In genomic region chr22:21013742-21014201, GRCh38 we compare ENCODE assay signal across 8 cellular contexts. TPM values are rescaled to one million over a fixed set of nuclear protein-coding genes. Genes with fewer than 3 reads are reported as not detected.
DNase-seq lines count a peak whose midpoint lies in the region; ATAC-seq, FAIRE-seq and TF ChIP-seq lines count a peak whose summit lies in the region.

No MANE protein-coding gene starts in this region.

- no peaks in the 10 kb centered on the region for H3K79me2 ChIP-seq in MM.1S (ENCODE audit: low read length)
- no peaks in the 10 kb centered on the region for H3K79me2 ChIP-seq in H1 (ENCODE audit: control insufficient read depth in 1 of 2, insufficient read depth in 2 of 2, low read length in 2 of 2)
- H3K79me2 ChIP-seq in trophoblast cell (ENCODE audit: control insufficient read depth, insufficient read depth, low read length, poor library complexity), result no peaks in the 10 kb centered on the region

- H3K23me2 ChIP-seq in H1 (ENCODE audit: low read depth, low read length), result peaks cover 6% of the 10 kb centered on the region; the same call in 1 of the 2 replicates

- POLR2A ChIA-PET in H1 (lab: Charles Lee; ENCODE audit: partially characterized antibody), result interaction anchor here (0.8 to 1.4 kb wide), 2 partner anchors 11 to 32 kb away, joined by 3 to 8 read pairs; partner anchors contain the start of genes LZTR1 and THAP7

- TF ChIP-seq CTCF in MM.1S (IDR thresholded peaks at IDR 0.05; ENCODE audit: low read length), result no peak
- TF ChIP-seq CTCF in H1 (IDR thresholded peaks at IDR 0.05; ENCODE audit: control extremely low read depth in 1 of 3, insufficient read depth in 1 of 3, low read depth in 1 of 3, low read length in 3 of 3), result no peak
- no peak for TF ChIP-seq CTCF in GM20000 (IDR thresholded peaks at IDR 0.05; ENCODE audit: extremely low read depth, missing control alignments)

- H3K56ac ChIP-seq in H1 (replicated peaks; ENCODE audit: insufficient read length, low read depth, low read length), result peak overlapping the region; percentile 74

- H3K4ac ChIP-seq in H1 (replicated peaks; ENCODE audit: insufficient read length, low read depth, low read length), result no peak overlapping the region
- no peak overlapping the region for H3K4ac ChIP-seq in trophoblast cell (ENCODE audit: low read depth, low read length)

- 0 out of 3 replicates have a peak, but pooled peaks of 1 of the 2 experiments have one; percentile 46 for TF ChIP-seq POLR2A in H1 (IDR thresholded peaks at IDR 0.05; ENCODE audit: control extremely low read depth in 1 of 2, low read depth in 2 of 2, low read length in 2 of 2)

- no peak overlapping the region for H2BK15ac ChIP-seq in H1 (ENCODE audit: low read length)

- H3K27me3 ChIP-seq in MM.1S (replicated peaks; ENCODE audit: insufficient read depth, low read length) (peaks cover 50% of the 10 kb centered on the region), H1 (replicated peaks in 1 of 4; ENCODE audit: control insufficient read depth in 3 of 4, extremely low read depth in 1 of 4, insufficient read depth in 3 of 4, low read length in 3 of 4) (peaks cover 0 to 4% (median 3%) of the 10 kb centered on the region in 4 experiments; a peak in 4 of 7 replicates), trophoblast cell (ENCODE audit: insufficient read depth, low read length) (no peaks in the 10 kb centered on the region)

- DNase-seq in MM.1S (no peak), H1 (ENCODE audit: low read depth in 1 of 2, low spot score in 2 of 2) (no peak), trophoblast cell (peak in 1 of 2 donors; percentile 26), AG20443 (ENCODE audit: low spot score) (no peak), GM19240 (ENCODE audit: insufficient read length, low spot score) (no peak), GM20000 (ENCODE audit: low spot score) (no peak)

- H2BK120ac ChIP-seq in H1 (replicated peaks; ENCODE audit: low read depth, low read length) (no peak overlapping the region), trophoblast cell (ENCODE audit: insufficient read depth, low read length, poor library complexity) (peak overlapping the region; percentile 36)

- H3K4me2 ChIP-seq in MM.1S (ENCODE audit: low read depth, low read length) (peak overlapping the region; percentile 70; the same call in 1 of the 2 replicates), H1 (ENCODE audit: insufficient read depth in 1 of 2, low read depth in 2 of 2, low read length in 2 of 2) (peak overlapping the region; percentile 68 to 97), trophoblast cell (ENCODE audit: low read length) (peak overlapping the region; percentile 79)

- H4K8ac ChIP-seq in H1 (ENCODE audit: extremely low read depth, insufficient read depth, low read length), result 0 out of 2 replicates have a peak overlapping the region, but pooled peaks have one; percentile 39
- peak overlapping the region; percentile 25 for H4K8ac ChIP-seq in trophoblast cell (ENCODE audit: low read depth, low read length)

- peak overlapping the region; percentile 44; the same call in 1 of the 2 replicates for H2BK5ac ChIP-seq in H1 (ENCODE audit: low read depth, low read length)
- H2BK5ac ChIP-seq in trophoblast cell (ENCODE audit: low read depth, low read length, poor library complexity), result peak overlapping the region; percentile 42

- H4K20me1 ChIP-seq in MM.1S (ENCODE audit: insufficient read depth, low read length) (no peaks in the 10 kb centered on the region), H1 (replicated peaks in 1 of 2; ENCODE audit: control insufficient read depth in 1 of 2, insufficient read depth in 2 of 2, low read length in 2 of 2) (peaks cover 0 to 7% of the 10 kb centered on the region in 2 experiments)

- H4K91ac ChIP-seq in H1 (replicated peaks; ENCODE audit: insufficient read length, low read length), result no peak overlapping the region
- peak overlapping the region; percentile 49 for H4K91ac ChIP-seq in trophoblast cell (ENCODE audit: low read depth, low read length)

- 6% methylated on average over 23 of the region's 23 CpGs; no CpG with 5 or more reads in 1 of the 2 experiments for WGBS in H1 (ENCODE audit: extremely low coverage in 1 of 2, insufficient coverage in 1 of 2, insufficient read length in 1 of 2, insufficient replicate concordance in 2 of 2, low coverage in 1 of 2, low lambda C conversion rate in 2 of 2, missing lambda C conversion rate in 1 of 2), 2 experiments
- no CpG with 5 or more reads among the region's 23 CpGs for WGBS in trophoblast cell (ENCODE audit: extremely low coverage, insufficient coverage, insufficient read length)

- H3K9ac ChIP-seq in MM.1S (ENCODE audit: low read length) (no peak overlapping the region), H1 (replicated peaks in 1 of 4; ENCODE audit: extremely low read depth in 1 of 4, low read depth in 3 of 4, low read length in 3 of 4) (peak overlapping the region in 1 of 4 experiments; percentile 31; a peak in 3 of 7 replicates), trophoblast cell (ENCODE audit: low read length) (no peak overlapping the region)

- H3K18ac ChIP-seq in H1 (ENCODE audit: extremely low read depth, low read length) (peak overlapping the region; percentile 48), trophoblast cell (ENCODE audit: low read length) (peak overlapping the region; percentile 12)

- H4K5ac ChIP-seq in H1 (ENCODE audit: insufficient read length, low read depth, low read length), result peak overlapping the region; percentile 28

- TF ChIP-seq EP300 in H1 (IDR thresholded peaks at IDR 0.05; ENCODE audit: borderline replicate concordance in 1 of 2, low read depth in 2 of 2, low read length in 2 of 2), result no peak

- H2BK20ac ChIP-seq in H1 (ENCODE audit: low read length), result no peak overlapping the region

- no peak overlapping the region for H2AFZ ChIP-seq in MM.1S (ENCODE audit: low read length)
- peak overlapping the region; percentile 35; the same call in 1 of the 2 replicates for H2AFZ ChIP-seq in H1 (ENCODE audit: low read length)
- H2AFZ ChIP-seq in trophoblast cell (ENCODE audit: insufficient read depth, low read length, poor library complexity), result peak overlapping the region; percentile 7

- H3K9me3 ChIP-seq in MM.1S (replicated peaks; ENCODE audit: insufficient read depth, low read length) (no peaks in the 10 kb centered on the region), H1 (ENCODE audit: insufficient read depth in 2 of 2, low read depth in 1 of 2, low read length in 1 of 2) (no peaks in the 10 kb centered on the region), trophoblast cell (ENCODE audit: insufficient read depth, low read depth, low read length) (no peaks in the 10 kb centered on the region)

- no peak for FAIRE-seq in H1 (lab: Jason Lieb, UNC)

- H3K36me3 ChIP-seq in MM.1S (replicated peaks; ENCODE audit: insufficient read depth, low read length), result no peaks in the 10 kb centered on the region
- H3K36me3 ChIP-seq in H1 (ENCODE audit: control insufficient read depth in 2 of 4, insufficient read depth in 4 of 4, low read length in 3 of 4), result peaks cover 0 to 2% (median 0%) of the 10 kb centered on the region in 4 experiments; a peak in 1 of 8 replicates
- H3K36me3 ChIP-seq in trophoblast cell (ENCODE audit: control insufficient read depth in 1 of 2, insufficient read depth in 2 of 2, low read length in 2 of 2), result no peaks in the 10 kb centered on the region

- H3F3A ChIP-seq in MM.1S (ENCODE audit: insufficient read depth, low read length), result no peaks in the 10 kb centered on the region

- no peaks in the 10 kb centered on the region; the same call in 1 of the 2 replicates for H3K4me1 ChIP-seq in MM.1S (ENCODE audit: low read length)
- peaks cover 15 to 31% (median 19%) of the 10 kb centered on the region in 4 experiments for H3K4me1 ChIP-seq in H1 (replicated peaks in 1 of 4; ENCODE audit: control insufficient read depth in 3 of 4, insufficient read depth in 4 of 4, low read length in 3 of 4)
- peaks cover 15 to 18% of the 10 kb centered on the region in 2 experiments for H3K4me1 ChIP-seq in trophoblast cell (ENCODE audit: control insufficient read depth in 1 of 2, insufficient read depth in 2 of 2, low read length in 2 of 2)

- H3K79me1 ChIP-seq in H1 (ENCODE audit: low read depth, low read length) (no peaks in the 10 kb centered on the region; the same call in 1 of the 2 replicates), trophoblast cell (ENCODE audit: low read length) (peaks cover 3% of the 10 kb centered on the region)

- H3K4me3 ChIP-seq in MM.1S (ENCODE audit: low read length), result peak overlapping the region; percentile 23; the same call in 1 of the 2 replicates
- H3K4me3 ChIP-seq in H1 (ENCODE audit: extremely low read depth in 1 of 4, insufficient read depth in 2 of 4, low read depth in 3 of 4, low read length in 4 of 4), result peak overlapping the region; percentile 51 to 75 (median 64)
- H3K4me3 ChIP-seq in trophoblast cell (ENCODE audit: low read depth, low read length), result peak overlapping the region; percentile 48

- H3K23ac ChIP-seq in H1 (ENCODE audit: insufficient read length) (no peak overlapping the region), trophoblast cell (ENCODE audit: low read length) (no peak overlapping the region)

- ATAC-seq in GM18502 (IDR thresholded peaks at IDR 0.05; ENCODE audit: poor library complexity, unreplicated experiment) (peak; percentile 21), GM18858 (IDR thresholded peaks at IDR 0.05; ENCODE audit: unreplicated experiment) (no peak)

- H4K12ac ChIP-seq in trophoblast cell (ENCODE audit: low read depth, low read length), result no peak overlapping the region

- H3K9me2 ChIP-seq in MM.1S (replicated peaks; ENCODE audit: insufficient read depth, low read length), result no peaks in the 10 kb centered on the region

- H2AK5ac ChIP-seq in H1 (ENCODE audit: low read depth, low read length) (no peak overlapping the region), trophoblast cell (ENCODE audit: low read length) (no peak overlapping the region)

- H3K14ac ChIP-seq in H1 (ENCODE audit: insufficient read length), result no peak overlapping the region
- no peak overlapping the region for H3K14ac ChIP-seq in trophoblast cell (ENCODE audit: low read length)

- H3K27ac ChIP-seq in MM.1S (ENCODE audit: low read length), result no peak overlapping the region
- no peak overlapping the region for H3K27ac ChIP-seq in H1 (ENCODE audit: low read depth, low read length)
- H3K27ac ChIP-seq in trophoblast cell (ENCODE audit: low read depth, low read length), result peak overlapping the region; percentile 44

- TF ChIP-seq RAD21 in H1 (IDR thresholded peaks at IDR 0.05 in 1 of 2, conservative IDR thresholded peaks at IDR 0.05 in 1 of 2; ENCODE audit: low read depth in 2 of 2, low read length in 2 of 2), result no peak

- CTCF ChIA-PET in H1 (lab: Charles Lee; ENCODE audit: partially characterized antibody), result interaction anchor here (0.6 to 2.3 kb wide), 7 partner anchors 10 to 128 kb away, joined by 3 to 7 read pairs (median 3); partner anchors contain the start of gene LZTR1

- H2BK12ac ChIP-seq in H1 (ENCODE audit: low read depth, low read length) (no peak overlapping the region), trophoblast cell (ENCODE audit: low read length) (peak overlapping the region; percentile 23)

RNA-seq across cellular contexts. Expression of gene P2RX6, which starts 1.2 kb away (rescaled TPM):
- not detected in 2 replicates for total RNA-seq in H1 (2021; fragmentation: NEBNext Ultra II Directional; extraction: Animal tissue kit (Norgen Biotek cat#: 25700))
- 0.09 and 0.16 TPM in 2 replicates for polyA plus RNA-seq in H1 (2011; rRNA removed)
- 0.23 TPM for polyA plus RNA-seq in H1 (2011; cell fraction: cytosol; rRNA removed)
- 1.5 TPM for polyA plus RNA-seq in H1 (2011; cell fraction: nucleus; rRNA removed)
- 0.11 to 0.25 TPM (median 0.20 TPM) in 4 replicates for polyA plus RNA-seq in H1 (2012, experiment 1 of 2)
- polyA plus RNA-seq in H1 (2012, experiment 2 of 2), result 0.05 TPM
- polyA plus RNA-seq in H1 (2013, experiment 1 of 2), result 0.10 TPM
- 0.09 TPM for polyA plus RNA-seq in H1 (2013, experiment 2 of 2)
- 0.19 and 0.49 TPM in 2 replicates for polyA minus RNA-seq in H1 (2011; rRNA and poly(A)+ RNA removed)
- not detected for polyA minus RNA-seq in H1 (2011; cell fraction: cytosol; rRNA and poly(A)+ RNA removed)
- polyA minus RNA-seq in H1 (2011; cell fraction: nucleus; rRNA and poly(A)+ RNA removed), result not detected
- polyA plus RNA-seq in trophoblast cell (2013), result 0.05 and 0.07 TPM in 2 replicates

RNA-seq across cellular contexts. Expression of gene THAP7, which starts 11.9 kb away (rescaled TPM):
- total RNA-seq in H1 (2021; fragmentation: NEBNext Ultra II Directional; extraction: Animal tissue kit (Norgen Biotek cat#: 25700)), result 16.2 and 16.9 TPM in 2 replicates
- 32.5 and 40.1 TPM in 2 replicates for polyA plus RNA-seq in H1 (2011; rRNA removed)
- polyA plus RNA-seq in H1 (2011; cell fraction: cytosol; rRNA removed), result 32.0 TPM
- polyA plus RNA-seq in H1 (2011; cell fraction: nucleus; rRNA removed), result 35.8 TPM
- 8.4 to 24.4 TPM (median 15.6 TPM) in 4 replicates for polyA plus RNA-seq in H1 (2012, experiment 1 of 2)
- 16.3 TPM for polyA plus RNA-seq in H1 (2012, experiment 2 of 2)
- polyA plus RNA-seq in H1 (2013, experiment 1 of 2), result 21.9 TPM
- 20.4 TPM for polyA plus RNA-seq in H1 (2013, experiment 2 of 2)
- polyA minus RNA-seq in H1 (2011; rRNA and poly(A)+ RNA removed), result 11.5 and 14.1 TPM in 2 replicates
- polyA minus RNA-seq in H1 (2011; cell fraction: cytosol; rRNA and poly(A)+ RNA removed), result 8.6 TPM
- 40.2 TPM for polyA minus RNA-seq in H1 (2011; cell fraction: nucleus; rRNA and poly(A)+ RNA removed)
- polyA plus RNA-seq in trophoblast cell (2013), result 16.1 and 17.0 TPM in 2 replicates

RNA-seq across cellular contexts. Expression of gene SLC7A4, which starts 18.6 kb away (rescaled TPM):
- 0.27 TPM in 1 of 2 replicates, not detected in the other for total RNA-seq in H1 (2021; fragmentation: NEBNext Ultra II Directional; extraction: Animal tissue kit (Norgen Biotek cat#: 25700))
- polyA plus RNA-seq in H1 (2011; rRNA removed), result 0.88 and 0.92 TPM in 2 replicates
- 0.25 TPM for polyA plus RNA-seq in H1 (2011; cell fraction: cytosol; rRNA removed)
- polyA plus RNA-seq in H1 (2011; cell fraction: nucleus; rRNA removed), result 0.40 TPM
- 0.15 to 0.61 TPM (median 0.48 TPM) in 4 replicates for polyA plus RNA-seq in H1 (2012, experiment 1 of 2)
- polyA plus RNA-seq in H1 (2012, experiment 2 of 2), result 0.38 TPM
- polyA plus RNA-seq in H1 (2013, experiment 1 of 2), result 0.41 TPM
- 0.39 TPM for polyA plus RNA-seq in H1 (2013, experiment 2 of 2)
- 0.32 and 0.66 TPM in 2 replicates for polyA minus RNA-seq in H1 (2011; rRNA and poly(A)+ RNA removed)
- not detected for polyA minus RNA-seq in H1 (2011; cell fraction: cytosol; rRNA and poly(A)+ RNA removed)
- polyA minus RNA-seq in H1 (2011; cell fraction: nucleus; rRNA and poly(A)+ RNA removed), result 1.2 TPM
- 9.1 and 11.2 TPM in 2 replicates for polyA plus RNA-seq in trophoblast cell (2013)

RNA-seq across cellular contexts. Expression of gene LZTR1, which starts 31.7 kb away (rescaled TPM):
- total RNA-seq in H1 (2021; fragmentation: NEBNext Ultra II Directional; extraction: Animal tissue kit (Norgen Biotek cat#: 25700)), result 29.8 and 31.0 TPM in 2 replicates
- 22.3 and 32.4 TPM in 2 replicates for polyA plus RNA-seq in H1 (2011; rRNA removed)
- 24.8 TPM for polyA plus RNA-seq in H1 (2011; cell fraction: cytosol; rRNA removed)
- polyA plus RNA-seq in H1 (2011; cell fraction: nucleus; rRNA removed), result 124 TPM
- polyA plus RNA-seq in H1 (2012, experiment 1 of 2), result 19.9 to 28.5 TPM (median 23.0 TPM) in 4 replicates
- polyA plus RNA-seq in H1 (2012, experiment 2 of 2), result 16.9 TPM
- 12.5 TPM for polyA plus RNA-seq in H1 (2013, experiment 1 of 2)
- polyA plus RNA-seq in H1 (2013, experiment 2 of 2), result 12.5 TPM
- 23.5 and 30.5 TPM in 2 replicates for polyA minus RNA-seq in H1 (2011; rRNA and poly(A)+ RNA removed)
- polyA minus RNA-seq in H1 (2011; cell fraction: cytosol; rRNA and poly(A)+ RNA removed), result 10.6 TPM
- 63.0 TPM for polyA minus RNA-seq in H1 (2011; cell fraction: nucleus; rRNA and poly(A)+ RNA removed)
- polyA plus RNA-seq in trophoblast cell (2013), result 17.9 and 19.9 TPM in 2 replicates

RNA-seq across cellular contexts. Expression of gene LRRC74B, which starts 32.0 kb away (rescaled TPM):
- total RNA-seq in H1 (2021; fragmentation: NEBNext Ultra II Directional; extraction: Animal tissue kit (Norgen Biotek cat#: 25700)), result not detected in 2 replicates
- 0.03 TPM in 1 of 2 replicates, not detected in the other for polyA plus RNA-seq in H1 (2011; rRNA removed)
- 0.05 TPM for polyA plus RNA-seq in H1 (2011; cell fraction: cytosol; rRNA removed)
- polyA plus RNA-seq in H1 (2011; cell fraction: nucleus; rRNA removed), result 0.03 TPM
- polyA plus RNA-seq in H1 (2012, experiment 1 of 2), result not detected in 4 replicates
- not detected for polyA plus RNA-seq in H1 (2012, experiment 2 of 2)
- under 0.01 TPM for polyA plus RNA-seq in H1 (2013, experiment 1 of 2)
- polyA plus RNA-seq in H1 (2013, experiment 2 of 2), result not detected
- polyA minus RNA-seq in H1 (2011; rRNA and poly(A)+ RNA removed), result 0.10 TPM in 1 of 2 replicates, not detected in the other
- polyA minus RNA-seq in H1 (2011; cell fraction: cytosol; rRNA and poly(A)+ RNA removed), result not detected
- polyA minus RNA-seq in H1 (2011; cell fraction: nucleus; rRNA and poly(A)+ RNA removed), result not detected
- 0.01 TPM in 1 of 2 replicates, not detected in the other for polyA plus RNA-seq in trophoblast cell (2013)
